ENCODE assay signal across 8 cellular contexts in genomic region chr22:19478466-19479357, GRCh38. TPM values are rescaled to one million over a fixed set of nuclear protein-coding genes. Genes with fewer than 3 reads are reported as not detected.
DNase-seq lines count a peak whose midpoint lies in the region; ATAC-seq and TF ChIP-seq lines count a peak whose summit lies in the region.

Gene UFD1, minus strand, starts transcription at chr22:19479193. Its CDS starts 108 bp downstream, at chr22:19479085.

- H3K4me1 Mint-ChIP-seq in CD4-positive, alpha-beta memory T cell: peaks cover 21 to 46% (median 35%) of the 10 kb centered on the region in 4 donors
- H3K4me1 Mint-ChIP-seq in activated T-cell treated with anti-CD3 and anti-CD28 coated beads, Interleukin-2, amount 50 U/mL, for 24 hours (ENCODE audit: low read depth): peaks cover 45% of the 10 kb centered on the region

- no peaks in the 10 kb centered on the region for H3K9me3 ChIP-seq in CD4-positive, alpha-beta memory T cell (ENCODE audit: control insufficient read depth in 1 of 2, low read length in 2 of 2)
- no peaks in the 10 kb centered on the region for H3K9me3 ChIP-seq in PC-9 (ENCODE audit: insufficient read depth, low read depth)
- H3K9me3 ChIP-seq in esophagus (ENCODE audit: control insufficient read depth in 2 of 2, insufficient read depth in 1 of 2, low read depth in 1 of 2, low read length in 1 of 2): no peaks in the 10 kb centered on the region
- H3K9me3 ChIP-seq in muscle layer of colon (ENCODE audit: low read length): no peaks in the 10 kb centered on the region

- peaks cover 9 to 25% of the 10 kb centered on the region in 2 donors for H3K36me3 Mint-ChIP-seq in CD4-positive, alpha-beta memory T cell
- H3K36me3 Mint-ChIP-seq in activated T-cell treated with anti-CD3 and anti-CD28 coated beads, Interleukin-2, amount 50 U/mL, for 24 hours (ENCODE audit: low read depth): peaks cover 74% of the 10 kb centered on the region

- no TSS peak for BruUV-seq in PC-9 (replicated peaks; lab: Mats Ljungman, UMichigan)

- DNase-seq in CD4-positive, alpha-beta memory T cell: peak; percentile 84 to 87 (median 86)
- peak; percentile 53 to 69 for DNase-seq in PC-9
- DNase-seq in activated T-cell treated with anti-CD3 and anti-CD28 coated beads, Interleukin-2, amount 50 U/mL, for 24 hours: peak; percentile 87
- DNase-seq in stimulated activated CD8-positive, alpha-beta memory T cell treated with anti-CD3 and anti-CD28 coated beads, Interleukin-7, amount 100 ng/mL, for 4 hours (ENCODE audit: low read depth in 2 of 2): peak; percentile 43 to 70

- peak within 1 kb of the TSS; percentile 62 to 83 for H3K4me3 ChIP-seq in CD4-positive, alpha-beta memory T cell (ENCODE audit: low read length in 2 of 2)
- H3K4me3 ChIP-seq in PC-9 (peak within 1 kb of the TSS; percentile 75), esophagus (ENCODE audit: low read depth in 1 of 2, low read length in 2 of 2) (peak within 1 kb of the TSS; percentile 81), muscle layer of colon (ENCODE audit: low read depth in 1 of 2, low read length in 2 of 2) (peak within 1 kb of the TSS; percentile 86 to 87)

- H3K9me2 ChIP-seq in PC-9 (ENCODE audit: insufficient read depth): no peaks in the 10 kb centered on the region

- H2AFZ ChIP-seq in PC-9: peak within 1 kb of the TSS; percentile 92

- POLR2A ChIA-PET in CD4-positive, alpha-beta memory T cell (lab: Charles Lee; ENCODE audit: partially characterized antibody): interaction anchor here (0.8 to 3.9 kb wide), 18 partner anchors 12 to 370 kb away, joined by 3 to 47 read pairs (median 4); partner anchors contain the start of genes C22orf39, DGCR2, ESS2 and HIRA
- POLR2A ChIA-PET in PC-9 (lab: Charles Lee; ENCODE audit: unreplicated experiment): interaction anchor here (0.6 to 0.7 kb wide), 2 partner anchors 32 to 293 kb away, joined by 3 to 5 read pairs; no protein-coding TSS in a partner anchor

- TF ChIP-seq CTCF in PC-9 (conservative IDR thresholded peaks at IDR 0.05): no peak

- H3K27ac ChIP-seq in CD4-positive, alpha-beta memory T cell (ENCODE audit: low read depth, low read length): peak within 1 kb of the TSS; percentile 96
- peak within 1 kb of the TSS; percentile 92 for H3K27ac ChIP-seq in PC-9
- peak within 1 kb of the TSS; percentile 93 to 94 for H3K27ac ChIP-seq in esophagus (ENCODE audit: low read depth in 2 of 2, low read length in 1 of 2)
- peak within 1 kb of the TSS; percentile 98 for H3K27ac ChIP-seq in muscle layer of colon (ENCODE audit: low read depth, low read length)

- H3K27me3 Mint-ChIP-seq in CD4-positive, alpha-beta memory T cell: no peaks in the 10 kb centered on the region
- no peaks in the 10 kb centered on the region for H3K27me3 Mint-ChIP-seq in activated T-cell treated with anti-CD3 and anti-CD28 coated beads, Interleukin-2, amount 50 U/mL, for 24 hours

- H3F3A ChIP-seq in PC-9 (ENCODE audit: insufficient read depth, low read depth): no peaks in the 10 kb centered on the region

- 0 to 1% methylated on average over 59 to 66 of the region's 66 CpGs for WGBS in esophagus, 2 donors

- H3K9me3 Mint-ChIP-seq in CD4-positive, alpha-beta memory T cell: no peaks in the 10 kb centered on the region
- no peaks in the 10 kb centered on the region for H3K9me3 Mint-ChIP-seq in activated T-cell treated with anti-CD3 and anti-CD28 coated beads, Interleukin-2, amount 50 U/mL, for 24 hours

- peak within 1 kb of the TSS; percentile 97 to 100 (median 100) for H3K27ac Mint-ChIP-seq in CD4-positive, alpha-beta memory T cell
- H3K27ac Mint-ChIP-seq in activated T-cell treated with anti-CD3 and anti-CD28 coated beads, Interleukin-2, amount 50 U/mL, for 24 hours: peak within 1 kb of the TSS; percentile 100

- H3K27me3 ChIP-seq in CD4-positive, alpha-beta memory T cell (ENCODE audit: insufficient read depth, low read length): no peaks in the 10 kb centered on the region
- no peaks in the 10 kb centered on the region for H3K27me3 ChIP-seq in PC-9 (ENCODE audit: insufficient read depth, low read depth)
- no peaks in the 10 kb centered on the region for H3K27me3 ChIP-seq in esophagus (ENCODE audit: control insufficient read depth in 1 of 2, insufficient read depth in 2 of 2, low read length in 2 of 2)
- H3K27me3 ChIP-seq in muscle layer of colon (ENCODE audit: control insufficient read depth in 1 of 2, insufficient read depth in 2 of 2, low read length in 2 of 2): no peaks in the 10 kb centered on the region

- H3K9ac ChIP-seq in muscle layer of colon (ENCODE audit: low read length): peak within 1 kb of the TSS; percentile 89

- H3K4me2 ChIP-seq in PC-9: peak within 1 kb of the TSS; percentile 96

- peak; percentile 54 for ATAC-seq in GM19395 (IDR thresholded peaks at IDR 0.05; ENCODE audit: unreplicated experiment)
- peak; percentile 30 for ATAC-seq in HG03565 (IDR thresholded peaks at IDR 0.05; ENCODE audit: unreplicated experiment)

- intact Hi-C loops in CD4-positive, alpha-beta memory T cell (cut with micrococcal nuclease): loop anchor here (1.0 to 2.0 kb wide), 7 partner anchors 31 to 356 kb away; partner anchors contain the start of genes C22orf39, DGCR2, ESS2 and MRPL40
- intact Hi-C loops in PC-9 (cut with micrococcal nuclease; ENCODE audit: unreplicated experiment): loop anchor here (2.0 to 10.0 kb wide), 3 partner anchors 154 to 300 kb away; partner anchors contain the start of genes CLTCL1 and SLC25A1

- peak within 1 kb of the TSS; percentile 91 to 98 (median 94) for H3K4me3 Mint-ChIP-seq in CD4-positive, alpha-beta memory T cell
- peak within 1 kb of the TSS; percentile 100 for H3K4me3 Mint-ChIP-seq in activated T-cell treated with anti-CD3 and anti-CD28 coated beads, Interleukin-2, amount 50 U/mL, for 24 hours

- CTCF ChIA-PET in CD4-positive, alpha-beta memory T cell (lab: Charles Lee; ENCODE audit: partially characterized antibody): interaction anchor here (0.9 to 3.6 kb wide), 7 partner anchors 15 to 334 kb away, joined by 3 to 19 read pairs (median 3); partner anchors contain the start of genes ESS2 and HIRA
- CTCF ChIA-PET in PC-9 (lab: Charles Lee): interaction anchor here (0.5 to 1.5 kb wide), 2 partner anchors 334 to 1585 kb away, joined by 3 to 4 read pairs; partner anchors contain the start of gene ESS2

- peaks cover 3% of the 10 kb centered on the region for H3K36me3 ChIP-seq in CD4-positive, alpha-beta memory T cell (ENCODE audit: insufficient read depth, low read length)
- no peaks in the 10 kb centered on the region for H3K36me3 ChIP-seq in PC-9 (ENCODE audit: low read depth)
- peaks cover 6% of the 10 kb centered on the region in 2 donors for H3K36me3 ChIP-seq in esophagus (ENCODE audit: control insufficient read depth in 2 of 2, insufficient read depth in 2 of 2, low read length in 1 of 2)
- peaks cover 9% of the 10 kb centered on the region for H3K36me3 ChIP-seq in muscle layer of colon (ENCODE audit: insufficient read depth, low read length)

- H3K79me2 ChIP-seq in PC-9 (ENCODE audit: low read depth): peaks cover 48% of the 10 kb centered on the region

- peaks cover 22% of the 10 kb centered on the region for H4K20me1 ChIP-seq in PC-9 (ENCODE audit: insufficient read depth)

- peaks cover 18% of the 10 kb centered on the region for H3K4me1 ChIP-seq in CD4-positive, alpha-beta memory T cell (ENCODE audit: insufficient read depth, low read length)
- H3K4me1 ChIP-seq in PC-9 (replicated peaks; ENCODE audit: insufficient read depth): peaks cover 15% of the 10 kb centered on the region
- H3K4me1 ChIP-seq in esophagus (ENCODE audit: control insufficient read depth in 2 of 2, insufficient read depth in 2 of 2, low read length in 1 of 2): peaks cover 0 to 4% of the 10 kb centered on the region in 2 donors
- H3K4me1 ChIP-seq in muscle layer of colon (ENCODE audit: insufficient read depth, low read length): peaks cover 28% of the 10 kb centered on the region

RNA-seq across cellular contexts. Expression of gene UFD1, which starts in this region (rescaled TPM):
- 10 to 100 TPM; 42.0 to 48.7 TPM for total RNA-seq in CD4-positive, alpha-beta memory T cell
- polyA plus RNA-seq in CD4-positive, alpha-beta memory T cell: 100 to 1,000 TPM in 1 of 2 donors, 10 to 100 TPM in 1; 81.3 to 126 TPM
- 41.6 and 66.9 TPM in 2 replicates for total RNA-seq in PC-9 (2021)
- 10 to 100 TPM; 59.7 to 78.3 TPM for polyA plus RNA-seq in esophagus

Comparison
In these comparisons a context has a peak if more than half of its experiments do, and no peak if none do; other contexts are left out.
1. Peak in every context shown above with its lines: DNase-seq, ATAC-seq, H3K4me3 ChIP-seq and H3K27ac ChIP-seq.